8 cellular contexts compared by ENCODE assay signal in the genomic region with DNA sequence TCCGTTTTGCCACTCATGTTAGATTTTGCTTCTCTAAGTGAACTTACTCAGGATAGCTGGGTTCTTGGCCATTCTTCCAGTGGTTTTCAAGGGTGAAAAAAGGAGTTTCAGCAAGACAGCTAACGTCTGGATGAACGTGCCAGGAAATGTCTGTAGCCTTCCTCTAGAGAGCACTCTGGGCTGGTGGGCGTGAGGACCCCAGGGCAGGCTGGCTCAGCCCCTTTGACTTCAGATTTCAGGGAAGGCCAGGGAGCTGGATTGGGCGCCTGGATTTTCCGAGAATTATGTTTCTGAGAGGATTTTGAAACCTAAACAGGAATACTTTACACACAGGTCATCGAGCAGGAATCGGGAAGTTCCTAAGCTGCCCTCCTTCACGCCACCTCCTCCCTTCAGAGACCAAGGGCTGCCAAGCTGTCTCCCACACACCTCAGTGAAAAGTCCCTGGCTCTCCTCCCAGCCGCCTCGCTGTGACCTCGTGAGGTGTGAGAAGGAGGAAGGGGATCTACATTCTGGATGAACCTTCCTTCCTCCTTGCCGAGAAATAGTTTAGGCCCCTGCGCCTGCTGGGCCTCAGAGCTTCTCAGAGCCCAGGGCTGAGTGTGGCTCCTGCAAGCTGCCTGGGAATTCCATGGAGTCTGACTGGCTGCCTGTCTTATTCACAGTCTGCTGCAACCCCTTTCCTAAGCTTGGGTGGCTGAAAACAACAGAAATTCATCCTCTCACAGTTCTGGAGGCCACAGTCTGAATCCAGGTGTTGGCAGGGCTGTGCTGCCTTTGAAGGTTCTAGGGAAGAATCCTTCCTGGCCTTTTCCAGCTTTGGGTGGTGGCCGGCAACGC. TPM values are rescaled to one million over a fixed set of nuclear protein-coding genes. Genes with fewer than 3 reads are reported as not detected.
DNase-seq lines count a peak whose midpoint lies in the region; FAIRE-seq and TF ChIP-seq lines count a peak whose summit lies in the region.
"Not testable (repeated sequence)": the region's sequence is repeated elsewhere in the genome, so short reads cannot be mapped to it uniquely, and the experiment has no call there.

No MANE protein-coding gene starts in this region.

- not testable (repeated sequence) for H3K9ac ChIP-seq in kidney (ENCODE audit: low read length in 2 of 2); skeletal muscle tissue (ENCODE audit: low read depth in 1 of 3, low read length in 3 of 3)

- peaks cover 28% of the 10 kb centered on the region for H3K4me1 ChIP-seq in SJSA1 (replicated peaks)
- not testable (repeated sequence) for H3K4me1 ChIP-seq in kidney (ENCODE audit: control insufficient read depth in 1 of 2, insufficient read depth in 1 of 2, low read depth in 1 of 2, low read length in 2 of 2); skeletal muscle tissue (ENCODE audit: control insufficient read depth in 3 of 3, insufficient read depth in 3 of 3, low read length in 3 of 3); transverse colon
- peaks cover 36% of the 10 kb centered on the region for H3K4me1 ChIP-seq in osteoblast (ENCODE audit: insufficient read depth, low read length)

- TF ChIP-seq CTCF in BJ (IDR thresholded peaks at IDR 0.05; ENCODE audit: insufficient read depth, low read depth, low read length); fibroblast of the aortic adventitia (IDR thresholded peaks at IDR 0.05; ENCODE audit: insufficient read depth, low read length); kidney (IDR thresholded peaks at IDR 0.05; ENCODE audit: borderline replicate concordance, extremely low read depth, insufficient read depth); osteoblast (IDR thresholded peaks at IDR 0.05; ENCODE audit: extremely low read depth, low read depth, low read length); transverse colon (IDR thresholded peaks at IDR 0.05): not testable (repeated sequence)

- not testable (repeated sequence) for FAIRE-seq in kidney (lab: Jason Lieb, UNC)

- not testable (repeated sequence) for TF ChIP-seq POLR2A in transverse colon (IDR thresholded peaks at IDR 0.05)

- 78 to 100% methylated on average over 4 to 16 of the region's 16 CpGs for WGBS in transverse colon (ENCODE audit: low coverage in 1 of 2), 2 donors

- CTCF ChIA-PET in BJ (lab: Yijun Ruan, JAX), result not testable (repeated sequence)

- intact Hi-C loops in kidney (cut with DNase I); transverse colon (cut with DNase I; ENCODE audit: low total_unique reads): not testable (repeated sequence)

- peak overlapping the region; percentile 53 for H3K27ac ChIP-seq in SJSA1
- peak overlapping the region; percentile 11 for H3K27ac ChIP-seq in caudate nucleus (ENCODE audit: low read depth, low read length)
- peak overlapping the region; percentile 11 to 45 for H3K27ac ChIP-seq in kidney (ENCODE audit: low read depth in 2 of 2, low read length in 2 of 2)
- peak overlapping the region; percentile 95 for H3K27ac ChIP-seq in osteoblast (ENCODE audit: low read depth, low read length)
- H3K27ac ChIP-seq in skeletal muscle tissue (ENCODE audit: low read depth, low read length), result peak overlapping the region; percentile 54
- peak overlapping the region in 3 of 4 donors; percentile 22 to 69 (median 26) for H3K27ac ChIP-seq in transverse colon

- in situ Hi-C loops in transverse colon (cut with MboI; ENCODE audit: low pct_ligation_motif_present in 1 of 4, low pct_unique_long_range_greater_than_20kb in 1 of 4, low sequenced_read_pairs in 3 of 4), result not testable (repeated sequence)

- POLR2A ChIA-PET in BJ (lab: Charles Lee), result not testable (repeated sequence)

- peak overlapping the region; percentile 35 for H2AFZ ChIP-seq in osteoblast (ENCODE audit: low read length)

- not testable (repeated sequence) for H3K27me3 ChIP-seq in BJ (ENCODE audit: control insufficient read depth, insufficient read depth, low read length); SJSA1 (replicated peaks); osteoblast (ENCODE audit: insufficient read depth, low read length); skeletal muscle tissue (ENCODE audit: control insufficient read depth in 3 of 3, insufficient read depth in 3 of 3, low read length in 3 of 3); transverse colon

- not testable (repeated sequence) for H3K9me3 ChIP-seq in SJSA1 (replicated peaks); kidney (ENCODE audit: control insufficient read depth in 1 of 2, low read length in 2 of 2); osteoblast (ENCODE audit: low read depth, low read length); skeletal muscle tissue (ENCODE audit: control insufficient read depth in 3 of 3, low read length in 3 of 3); transverse colon

- H3K79me2 ChIP-seq in osteoblast (ENCODE audit: insufficient read depth, low read length), result peaks cover 16% of the 10 kb centered on the region

- H3K4me2 ChIP-seq in osteoblast (ENCODE audit: insufficient read depth, low read length), result peak overlapping the region; percentile 32

- not testable (repeated sequence) for TF ChIP-seq EP300 in transverse colon (IDR thresholded peaks at IDR 0.05; ENCODE audit: low read depth)

- DNase-seq in BJ (ENCODE audit: low read depth) (peak; percentile 52), SJSA1 (ENCODE audit: low read depth in 1 of 2, low spot score in 2 of 2) (peak in 1 of 2 experiments; percentile 25), fibroblast of the aortic adventitia (ENCODE audit: low read depth) (peak; percentile 90), kidney (peak; percentile 92), osteoblast (ENCODE audit: insufficient read length, low spot score, missing footprints) (peak; percentile 77)
- DNase-seq in caudate nucleus (lab: John Stamatoyannopoulos, UW); transverse colon: not testable (repeated sequence)

- H3K36me3 ChIP-seq in BJ (ENCODE audit: control insufficient read depth, insufficient read depth, low read length); SJSA1; kidney (ENCODE audit: control insufficient read depth in 1 of 2, insufficient read depth in 2 of 2, low read length in 2 of 2); osteoblast (ENCODE audit: insufficient read depth, low read length); skeletal muscle tissue (ENCODE audit: control insufficient read depth in 3 of 3, insufficient read depth in 3 of 3, low read length in 3 of 3); transverse colon: not testable (repeated sequence)

- H4K20me1 ChIP-seq in osteoblast (ENCODE audit: insufficient read depth, low read length), result not testable (repeated sequence)

- H3K4me3 ChIP-seq in BJ (ENCODE audit: low read depth, low read length); SJSA1; fibroblast of the aortic adventitia (ENCODE audit: low read depth, low read length); kidney (ENCODE audit: low read length in 2 of 2); osteoblast (ENCODE audit: insufficient read depth, low read length); skeletal muscle tissue (ENCODE audit: low read length in 3 of 3); transverse colon: not testable (repeated sequence)

RNA-seq across cellular contexts. Expression of a gene that starts 38.6 kb away (rescaled TPM):
- polyA plus RNA-seq in BJ (2011; rRNA removed) (9.6 and 12.2 TPM in 2 replicates), kidney (ENCODE audit: insufficient read depth, low read depth, low replicate concordance) (13.8 TPM)
- polyA minus RNA-seq in BJ (2011; rRNA and poly(A)+ RNA removed), result 5.0 and 7.8 TPM in 2 replicates
- total RNA-seq in SJSA1 (2014; rRNA removed; shearing (Covaris generic)), result 13.4 and 19.6 TPM in 2 replicates
- total RNA-seq in fibroblast of the aortic adventitia (ENCODE audit: low replicate concordance) (14.5 and 17.8 TPM in 2 replicates), kidney (63.4 TPM), osteoblast (5.0 and 8.0 TPM in 2 replicates), skeletal muscle tissue (0.52 TPM), transverse colon (10 to 100 TPM in 3 of 4 donors, 1 to 10 TPM in 1; 8.6 to 44.1 (median 33.8) TPM)

RNA-seq across cellular contexts. Expression of a gene that starts 58.3 kb away (rescaled TPM):
- polyA plus RNA-seq in BJ (2011; rRNA removed), result 6.5 and 8.8 TPM in 2 replicates
- polyA minus RNA-seq in BJ (2011; rRNA and poly(A)+ RNA removed), result 14.6 and 15.4 TPM in 2 replicates
- total RNA-seq in SJSA1 (2014; rRNA removed; shearing (Covaris generic)), result 14.0 and 17.4 TPM in 2 replicates
- total RNA-seq in fibroblast of the aortic adventitia (ENCODE audit: low replicate concordance), result 16.7 and 21.1 TPM in 2 replicates
- 15.0 TPM for total RNA-seq in kidney
- 1.7 TPM for polyA plus RNA-seq in kidney (ENCODE audit: insufficient read depth, low read depth, low replicate concordance)
- 15.9 and 21.7 TPM in 2 replicates for total RNA-seq in osteoblast
- 21.4 TPM for total RNA-seq in skeletal muscle tissue
- 1 to 10 TPM; 6.4 to 8.7 (median 7.3) TPM for total RNA-seq in transverse colon

Comparison
In these comparisons a context has a peak if more than half of its experiments do, and no peak if none do; other contexts are left out.
1. H3K27ac ChIP-seq: peak in every context shown above with its lines; median percentile 95 in osteoblast; 54 in skeletal muscle tissue; 53 in SJSA1; 28 in kidney; 26 in transverse colon; 11 in caudate nucleus.